ENCODE assay signal across 8 cellular contexts in the genomic region with DNA sequence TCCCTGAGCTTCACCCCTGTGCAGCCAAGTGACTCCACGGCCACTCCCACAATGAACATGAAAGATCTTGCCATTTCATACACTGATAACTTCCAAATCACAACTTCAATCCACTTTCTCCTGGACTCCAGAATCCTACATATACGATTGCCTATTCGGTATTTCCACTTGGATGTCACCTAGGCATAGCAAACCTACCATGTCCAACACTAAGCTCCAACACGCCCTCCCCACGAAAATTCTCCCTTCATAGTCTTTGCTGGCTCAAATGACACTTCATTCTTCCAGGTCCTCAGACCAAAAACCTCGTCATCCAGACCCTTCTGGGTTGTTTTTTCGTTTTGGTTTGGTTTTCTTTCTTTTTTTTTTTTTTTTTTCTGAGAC. TPM values are rescaled to one million over a fixed set of nuclear protein-coding genes. Genes with fewer than 3 reads are reported as not detected.
DNase-seq lines count a peak whose midpoint lies in the region; ATAC-seq, FAIRE-seq and TF ChIP-seq lines count a peak whose summit lies in the region.

No MANE protein-coding gene starts in this region.

- no peak overlapping the region for H3K56ac ChIP-seq in H1 (replicated peaks; ENCODE audit: insufficient read length, low read depth, low read length)

- H3K4me2 ChIP-seq in BLaER1 treated with 17β-estradiol and CSF1 and Interleukin-3, amounts not matched to agents 10 nM and 100 nM = peak overlapping the region; percentile 90 to 100 (median 98)
- peak overlapping the region; percentile 100 for H3K4me2 ChIP-seq in OCI-LY1 (ENCODE audit: low read length)
- H3K4me2 ChIP-seq in H1 (ENCODE audit: insufficient read depth in 1 of 2, low read depth in 2 of 2, low read length in 2 of 2) = peak overlapping the region; percentile 70 to 98

- no peak overlapping the region for H2BK120ac ChIP-seq in H1 (replicated peaks; ENCODE audit: low read depth, low read length)

- TF ChIP-seq POLR2A in H1 (IDR thresholded peaks at IDR 0.05; ENCODE audit: control extremely low read depth in 1 of 2, low read depth in 2 of 2, low read length in 2 of 2) = no peak

- peaks cover 17% of the 10 kb centered on the region for H3K23me2 ChIP-seq in H1 (ENCODE audit: low read depth, low read length)

- H3K4me3 ChIP-seq in BLaER1 treated with 17β-estradiol and CSF1 and Interleukin-3, amounts not matched to agents 10 nM and 100 nM = peak overlapping the region; percentile 68 to 87 (median 76)
- H3K4me3 ChIP-seq in OCI-LY1 (ENCODE audit: low read depth, low read length, poor library complexity, severe bottlenecking) (peak overlapping the region; percentile 68), H1 (ENCODE audit: extremely low read depth in 1 of 4, insufficient read depth in 2 of 4, low read depth in 3 of 4, low read length in 4 of 4) (peak overlapping the region; percentile 46 to 74 (median 66)), neuron (ENCODE audit: low read length) (peak overlapping the region; percentile 50)

- H4K5ac ChIP-seq in H1 (ENCODE audit: insufficient read length, low read depth, low read length) = no peak overlapping the region

- peaks cover 9 to 46% (median 40%) of the 10 kb centered on the region in 11 experiments for H3K27me3 ChIP-seq in BLaER1 treated with 17β-estradiol and CSF1 and Interleukin-3, amounts not matched to agents 10 nM and 100 nM
- H3K27me3 ChIP-seq in OCI-LY1 (ENCODE audit: insufficient read depth, low read length) = peaks cover 5% of the 10 kb centered on the region; the same call in 1 of the 2 replicates
- H3K27me3 ChIP-seq in H1 (replicated peaks in 1 of 4; ENCODE audit: control insufficient read depth in 3 of 4, extremely low read depth in 1 of 4, insufficient read depth in 3 of 4, low read length in 3 of 4) = peaks cover 3 to 30% (median 17%) of the 10 kb centered on the region in 4 experiments
- H3K27me3 ChIP-seq in neuron (ENCODE audit: insufficient read depth, low read length) = no peaks in the 10 kb centered on the region

- no peak for FAIRE-seq in H1 (lab: Jason Lieb, UNC)

- no peaks in the 10 kb centered on the region for H3K79me1 ChIP-seq in H1 (ENCODE audit: low read depth, low read length)

- no peaks in the 10 kb centered on the region for H3K79me2 ChIP-seq in OCI-LY1 (ENCODE audit: insufficient read depth, low read length)
- no peaks in the 10 kb centered on the region for H3K79me2 ChIP-seq in H1 (ENCODE audit: control insufficient read depth in 1 of 2, insufficient read depth in 2 of 2, low read length in 2 of 2)

- H2AK5ac ChIP-seq in H1 (ENCODE audit: low read depth, low read length) = no peak overlapping the region

- no peak for DNase-seq in H1 (ENCODE audit: low read depth in 1 of 2, low spot score in 2 of 2)
- DNase-seq in superior temporal gyrus (ENCODE audit: extremely low spot score) = no peak
- no peak for DNase-seq in HT-29 (ENCODE audit: low spot score)

- H3K9me2 ChIP-seq in OCI-LY1 (ENCODE audit: low read depth, low read length) = no peaks in the 10 kb centered on the region

- no peak overlapping the region for H3K23ac ChIP-seq in H1 (ENCODE audit: insufficient read length)

- WGBS in H1 (ENCODE audit: extremely low coverage in 1 of 2, insufficient coverage in 1 of 2, insufficient read length in 1 of 2, insufficient replicate concordance in 2 of 2, low coverage in 1 of 2, low lambda C conversion rate in 2 of 2, missing lambda C conversion rate in 1 of 2), 2 experiments = 77% methylated on average over 7 of the region's 7 CpGs; no CpG with 5 or more reads in 1 of the 2 experiments

- peaks cover 0 to 24% (median 9%) of the 10 kb centered on the region in 11 experiments; a peak in 11 of 22 replicates for H4K20me1 ChIP-seq in BLaER1 treated with 17β-estradiol and CSF1 and Interleukin-3, amounts not matched to agents 10 nM and 100 nM
- no peaks in the 10 kb centered on the region for H4K20me1 ChIP-seq in OCI-LY1 (ENCODE audit: insufficient read depth, low read length)
- peaks cover 0 to 2% of the 10 kb centered on the region in 2 experiments for H4K20me1 ChIP-seq in H1 (replicated peaks in 1 of 2; ENCODE audit: control insufficient read depth in 1 of 2, insufficient read depth in 2 of 2, low read length in 2 of 2)

- no peak overlapping the region for H2BK5ac ChIP-seq in H1 (ENCODE audit: low read depth, low read length)

- H3K27ac ChIP-seq in BLaER1 treated with 17β-estradiol and CSF1 and Interleukin-3, amounts not matched to agents 10 nM and 100 nM = peak overlapping the region in 8 of 11 experiments; percentile 74 to 91 (median 86); a peak in 11 of 22 replicates
- H3K27ac ChIP-seq in OCI-LY1 (ENCODE audit: low read depth, low read length, poor library complexity, severe bottlenecking) = no peak overlapping the region
- H3K27ac ChIP-seq in H1 (ENCODE audit: low read depth, low read length) = no peak overlapping the region

- no peaks in the 10 kb centered on the region for H3K36me3 ChIP-seq in BLaER1 treated with 17β-estradiol and CSF1 and Interleukin-3, amounts not matched to agents 10 nM and 100 nM
- H3K36me3 ChIP-seq in OCI-LY1 (ENCODE audit: insufficient read depth, low read length) (no peaks in the 10 kb centered on the region), H1 (ENCODE audit: control insufficient read depth in 2 of 4, insufficient read depth in 4 of 4, low read length in 3 of 4) (no peaks in the 10 kb centered on the region), neuron (ENCODE audit: insufficient read depth, low read length) (no peaks in the 10 kb centered on the region)

- H2BK12ac ChIP-seq in H1 (ENCODE audit: low read depth, low read length) = peak overlapping the region; percentile 75

- H3K9me3 ChIP-seq in BLaER1 treated with 17β-estradiol and CSF1 and Interleukin-3, amounts not matched to agents 10 nM and 100 nM (replicated peaks in 1 of 11) = peaks cover 0 to 3% (median 0%) of the 10 kb centered on the region in 11 experiments; a peak in 1 of 22 replicates
- no peaks in the 10 kb centered on the region for H3K9me3 ChIP-seq in OCI-LY1 (ENCODE audit: low read length)
- no peaks in the 10 kb centered on the region for H3K9me3 ChIP-seq in H1 (ENCODE audit: insufficient read depth in 2 of 2, low read depth in 1 of 2, low read length in 1 of 2)
- no peaks in the 10 kb centered on the region for H3K9me3 ChIP-seq in neuron (ENCODE audit: low read length)

- no peak for TF ChIP-seq RAD21 in H1 (IDR thresholded peaks at IDR 0.05 in 1 of 2, conservative IDR thresholded peaks at IDR 0.05 in 1 of 2; ENCODE audit: low read depth in 2 of 2, low read length in 2 of 2)

- no peak for ATAC-seq in GM19452 (IDR thresholded peaks at IDR 0.05; ENCODE audit: unreplicated experiment)
- no peak for ATAC-seq in GM21360 (IDR thresholded peaks at IDR 0.05; ENCODE audit: unreplicated experiment)

- H4K8ac ChIP-seq in H1 (ENCODE audit: extremely low read depth, insufficient read depth, low read length) = no peak overlapping the region

- H3K18ac ChIP-seq in H1 (ENCODE audit: extremely low read depth, low read length) = no peak overlapping the region

- H2AFZ ChIP-seq in OCI-LY1 (ENCODE audit: low read length) = no peak overlapping the region
- H2AFZ ChIP-seq in H1 (ENCODE audit: low read length) = peak overlapping the region; percentile 97
- H2AFZ ChIP-seq in neuron (ENCODE audit: low read depth, low read length) = peak overlapping the region; percentile 51

- H2BK15ac ChIP-seq in H1 (ENCODE audit: low read length) = 0 out of 2 replicates have a peak overlapping the region, but pooled peaks have one; percentile 19

- no peak overlapping the region for H3K4ac ChIP-seq in H1 (replicated peaks; ENCODE audit: insufficient read length, low read depth, low read length)

- TF ChIP-seq CTCF in OCI-LY1 (IDR thresholded peaks at IDR 0.05; ENCODE audit: low read length) (no peak), H1 (IDR thresholded peaks at IDR 0.05; ENCODE audit: control extremely low read depth in 1 of 3, insufficient read depth in 1 of 3, low read depth in 1 of 3, low read length in 3 of 3) (no peak)

- peaks cover 37 to 52% (median 44%) of the 10 kb centered on the region in 10 experiments for H3K4me1 ChIP-seq in BLaER1 treated with 17β-estradiol and CSF1 and Interleukin-3, amounts not matched to agents 10 nM and 100 nM
- H3K4me1 ChIP-seq in OCI-LY1 (ENCODE audit: insufficient read depth, low read length, severe bottlenecking) (peaks cover 19% of the 10 kb centered on the region), H1 (replicated peaks in 1 of 4; ENCODE audit: control insufficient read depth in 3 of 4, insufficient read depth in 4 of 4, low read length in 3 of 4) (peaks cover 0 to 14% (median 8%) of the 10 kb centered on the region in 4 experiments; a peak in 5 of 7 replicates), neuron (ENCODE audit: insufficient read depth, low read length) (peaks cover 4% of the 10 kb centered on the region)

- H2BK20ac ChIP-seq in H1 (ENCODE audit: low read length) = no peak overlapping the region

- no peak for TF ChIP-seq EP300 in H1 (IDR thresholded peaks at IDR 0.05; ENCODE audit: borderline replicate concordance in 1 of 2, low read depth in 2 of 2, low read length in 2 of 2)

- CTCF ChIA-PET in H1 (lab: Charles Lee; ENCODE audit: partially characterized antibody) = interaction anchor here (0.7 to 4.8 kb wide), 19 partner anchors 13 to 228 kb away, joined by 3 to 27 read pairs (median 4); a partner anchor contains a TSS

- no peaks in the 10 kb centered on the region for H3F3A ChIP-seq in OCI-LY1 (ENCODE audit: insufficient read depth, low read length)

- H4K91ac ChIP-seq in H1 (replicated peaks; ENCODE audit: insufficient read length, low read length) = no peak overlapping the region

- H3K14ac ChIP-seq in H1 (ENCODE audit: insufficient read length) = no peak overlapping the region

- POLR2A ChIA-PET in H1 (lab: Charles Lee; ENCODE audit: partially characterized antibody) = interaction anchor here (1.1 to 3.1 kb wide), 4 partner anchors 16 to 110 kb away, joined by 3 to 15 read pairs (median 9); a partner anchor contains a TSS

- peak overlapping the region; percentile 76 to 96 (median 86); a peak in 20 of 22 replicates for H3K9ac ChIP-seq in BLaER1 treated with 17β-estradiol and CSF1 and Interleukin-3, amounts not matched to agents 10 nM and 100 nM
- H3K9ac ChIP-seq in OCI-LY1 (ENCODE audit: low read length) (peak overlapping the region; percentile 72; the same call in 1 of the 2 replicates), H1 (replicated peaks in 1 of 4; ENCODE audit: extremely low read depth in 1 of 4, low read depth in 3 of 4, low read length in 3 of 4) (peak overlapping the region in 1 of 4 experiments; percentile 23; a peak in 3 of 7 replicates)

RNA-seq across cellular contexts. Expression of a gene that starts 1.9 kb away (rescaled TPM):
- not detected in 2 replicates for total RNA-seq in H1 (2021; fragmentation: NEBNext Ultra II Directional; extraction: Animal tissue kit (Norgen Biotek cat#: 25700))
- 0.06 TPM in 1 of 2 replicates, not detected in the other for polyA plus RNA-seq in H1 (2011; rRNA removed)
- 0.10 TPM for polyA plus RNA-seq in H1 (2011; cell fraction: cytosol; rRNA removed)
- 0.11 TPM for polyA plus RNA-seq in H1 (2011; cell fraction: nucleus; rRNA removed)
- 0.33 to 0.43 TPM (median 0.37 TPM) in 3 of 4 replicates, not detected in the other for polyA plus RNA-seq in H1 (2012, experiment 1 of 2)
- not detected for polyA plus RNA-seq in H1 (2012, experiment 2 of 2)
- polyA plus RNA-seq in H1 (2013, experiment 1 of 2) = 0.04 TPM
- polyA plus RNA-seq in H1 (2013, experiment 2 of 2) = 0.04 TPM
- polyA minus RNA-seq in H1 (2011; rRNA and poly(A)+ RNA removed) = not detected in 2 replicates
- polyA minus RNA-seq in H1 (2011; cell fraction: cytosol; rRNA and poly(A)+ RNA removed) = not detected
- polyA minus RNA-seq in H1 (2011; cell fraction: nucleus; rRNA and poly(A)+ RNA removed) = not detected
- not detected in 2 replicates for total RNA-seq in HT-29 (2014; rRNA removed; shearing (Covaris generic))

RNA-seq across cellular contexts. Expression of a gene that starts 4.5 kb away (rescaled TPM):
- not detected in 2 replicates for total RNA-seq in H1 (2021; fragmentation: NEBNext Ultra II Directional; extraction: Animal tissue kit (Norgen Biotek cat#: 25700))
- polyA plus RNA-seq in H1 (2011; rRNA removed) = 0.30 and 0.78 TPM in 2 replicates
- polyA plus RNA-seq in H1 (2011; cell fraction: cytosol; rRNA removed) = 0.65 TPM
- 0.60 TPM for polyA plus RNA-seq in H1 (2011; cell fraction: nucleus; rRNA removed)
- 0.36 to 1.1 TPM in 2 of 4 replicates, not detected in the others for polyA plus RNA-seq in H1 (2012, experiment 1 of 2)
- not detected for polyA plus RNA-seq in H1 (2012, experiment 2 of 2)
- 0.47 TPM for polyA plus RNA-seq in H1 (2013, experiment 1 of 2)
- 0.42 TPM for polyA plus RNA-seq in H1 (2013, experiment 2 of 2)
- not detected in 2 replicates for polyA minus RNA-seq in H1 (2011; rRNA and poly(A)+ RNA removed)
- polyA minus RNA-seq in H1 (2011; cell fraction: cytosol; rRNA and poly(A)+ RNA removed) = not detected
- polyA minus RNA-seq in H1 (2011; cell fraction: nucleus; rRNA and poly(A)+ RNA removed) = not detected
- 0.58 TPM in 1 of 2 replicates, not detected in the other for total RNA-seq in HT-29 (2014; rRNA removed; shearing (Covaris generic))

RNA-seq across cellular contexts. Expression of a gene that starts 5.3 kb away (rescaled TPM):
- 264 and 278 TPM in 2 replicates for total RNA-seq in H1 (2021; fragmentation: NEBNext Ultra II Directional; extraction: Animal tissue kit (Norgen Biotek cat#: 25700))
- 635 and 737 TPM in 2 replicates for polyA plus RNA-seq in H1 (2011; rRNA removed)
- 524 TPM for polyA plus RNA-seq in H1 (2011; cell fraction: cytosol; rRNA removed)
- polyA plus RNA-seq in H1 (2011; cell fraction: nucleus; rRNA removed) = 323 TPM
- polyA plus RNA-seq in H1 (2012, experiment 1 of 2) = 261 to 426 TPM (median 395 TPM) in 4 replicates
- 280 TPM for polyA plus RNA-seq in H1 (2012, experiment 2 of 2)
- polyA plus RNA-seq in H1 (2013, experiment 1 of 2) = 303 TPM
- polyA plus RNA-seq in H1 (2013, experiment 2 of 2) = 320 TPM
- 293 and 336 TPM in 2 replicates for polyA minus RNA-seq in H1 (2011; rRNA and poly(A)+ RNA removed)
- 101 TPM for polyA minus RNA-seq in H1 (2011; cell fraction: cytosol; rRNA and poly(A)+ RNA removed)
- polyA minus RNA-seq in H1 (2011; cell fraction: nucleus; rRNA and poly(A)+ RNA removed) = 78.6 TPM
- 242 and 261 TPM in 2 replicates for total RNA-seq in HT-29 (2014; rRNA removed; shearing (Covaris generic))

RNA-seq across cellular contexts. Expression of a gene that starts 16.3 kb away (rescaled TPM):
- total RNA-seq in H1 (2021; fragmentation: NEBNext Ultra II Directional; extraction: Animal tissue kit (Norgen Biotek cat#: 25700)) = 48.4 and 53.0 TPM in 2 replicates
- 44.3 and 59.8 TPM in 2 replicates for polyA plus RNA-seq in H1 (2011; rRNA removed)
- 59.0 TPM for polyA plus RNA-seq in H1 (2011; cell fraction: cytosol; rRNA removed)
- polyA plus RNA-seq in H1 (2011; cell fraction: nucleus; rRNA removed) = 192 TPM
- 47.0 to 64.6 TPM (median 57.7 TPM) in 4 replicates for polyA plus RNA-seq in H1 (2012, experiment 1 of 2)
- polyA plus RNA-seq in H1 (2012, experiment 2 of 2) = 40.2 TPM
- polyA plus RNA-seq in H1 (2013, experiment 1 of 2) = 22.1 TPM
- polyA plus RNA-seq in H1 (2013, experiment 2 of 2) = 21.0 TPM
- polyA minus RNA-seq in H1 (2011; rRNA and poly(A)+ RNA removed) = 55.5 and 60.1 TPM in 2 replicates
- 31.8 TPM for polyA minus RNA-seq in H1 (2011; cell fraction: cytosol; rRNA and poly(A)+ RNA removed)
- polyA minus RNA-seq in H1 (2011; cell fraction: nucleus; rRNA and poly(A)+ RNA removed) = 49.7 TPM
- total RNA-seq in HT-29 (2014; rRNA removed; shearing (Covaris generic)) = 6.9 and 10.9 TPM in 2 replicates

Comparison
In these comparisons a context has a peak if more than half of its experiments do, and no peak if none do; other contexts are left out.
1. H3K27ac ChIP-seq: peak in BLaER1 treated with 17β-estradiol and CSF1 and Interleukin-3, amounts not matched to agents 10 nM and 100 nM (8 of 11); none in OCI-LY1 (single experiment) and H1 (single experiment).
2. Peak in every context shown above with its lines, with median percentiles within 50 percentile points of each other: H3K4me2 ChIP-seq and H3K4me3 ChIP-seq.